In the genomic region with DNA sequence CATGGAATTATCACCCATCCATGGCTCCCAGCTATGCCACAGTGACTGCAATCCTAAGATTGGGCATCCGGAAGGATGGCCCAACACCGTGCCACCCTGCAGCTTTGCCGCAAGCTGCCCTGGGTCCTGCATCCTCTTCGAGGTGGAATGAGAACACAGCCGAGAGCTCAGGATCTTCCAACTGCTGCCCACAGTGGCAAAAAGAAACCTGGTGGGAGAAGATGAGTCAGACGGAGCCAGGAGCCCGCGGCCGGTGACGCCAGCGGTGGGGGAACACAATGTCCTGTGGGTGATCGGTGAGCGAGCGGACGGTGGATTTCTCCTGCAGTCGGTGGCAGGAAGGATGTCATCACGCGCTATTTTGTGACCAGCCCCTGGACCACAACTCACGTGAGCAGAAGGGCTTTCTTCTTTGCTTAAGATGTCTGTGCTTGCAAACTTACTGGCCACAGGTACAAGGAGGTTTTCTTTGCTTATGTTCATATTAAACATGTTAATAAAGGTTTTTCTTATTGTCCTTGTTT, we compare ENCODE assay signal across 8 cellular contexts. TPM values are rescaled to one million over a fixed set of nuclear protein-coding genes. Genes with fewer than 3 reads are reported as not detected.
DNase-seq lines count a peak whose midpoint lies in the region; ATAC-seq and TF ChIP-seq lines count a peak whose summit lies in the region.

No MANE protein-coding gene starts in this region.

- H3K4me3 ChIP-seq in CD4-positive, CD25-positive, alpha-beta regulatory T cell (ENCODE audit: low read depth, low read length): peak overlapping the region; percentile 82
- H3K4me3 ChIP-seq in SJSA1: peak overlapping the region; percentile 41
- peak overlapping the region in 9 of 10 donors; percentile 31 to 57 (median 49) for H3K4me3 ChIP-seq in heart right ventricle
- peak overlapping the region; percentile 14 to 70 (median 44) for H3K4me3 ChIP-seq in spleen

- no peaks in the 10 kb centered on the region for H3K36me3 ChIP-seq in CD4-positive, CD25-positive, alpha-beta regulatory T cell (ENCODE audit: control insufficient read depth, insufficient read depth, low read length)
- peaks cover 6% of the 10 kb centered on the region for H3K36me3 ChIP-seq in SJSA1
- H3K36me3 ChIP-seq in heart right ventricle: no peaks in the 10 kb centered on the region
- H3K36me3 ChIP-seq in spleen: no peaks in the 10 kb centered on the region

- no peaks in the 10 kb centered on the region for H3K9me3 Mint-ChIP-seq in CD4-positive, CD25-positive, alpha-beta regulatory T cell
- no peaks in the 10 kb centered on the region for H3K9me3 Mint-ChIP-seq in activated naive CD4-positive, alpha-beta T cell treated with anti-CD3 and anti-CD28 coated beads, Interleukin-2, amount 10 ng/mL, durations not matched to agents 7 days and 5 days

- intact Hi-C loops in heart right ventricle (cut with DNase I): loop anchor here in 4 of 10 donors (5.0 to 10.0 kb wide), 2 partner anchors 53 to 65 kb away; no protein-coding TSS in a partner anchor
- intact Hi-C loops in spleen (cut with DNase I; ENCODE audit: low total_unique reads): no loop called here

- no peak for TF ChIP-seq CTCF in heart right ventricle (IDR thresholded peaks at IDR 0.05)
- peak in 2 of 11 experiments; percentile 7 to 21 for TF ChIP-seq CTCF in spleen (IDR thresholded peaks at IDR 0.05 in 8 of 11, conservative IDR thresholded peaks at IDR 0.05 in 3 of 11)

- peak; percentile 75 to 88 (median 82) for DNase-seq in CD4-positive, CD25-positive, alpha-beta regulatory T cell
- DNase-seq in HCEC 1CT (peak; percentile 80), SJSA1 (ENCODE audit: low read depth in 1 of 2, low spot score in 2 of 2) (peak; percentile 86 to 91), heart right ventricle (peak; percentile 67), spleen (peak; percentile 97), putamen (ENCODE audit: low spot score) (no peak), islet precursor cell (no peak)
- peak; percentile 89 for DNase-seq in activated naive CD4-positive, alpha-beta T cell treated with anti-CD3 and anti-CD28 coated beads, Interleukin-2, amount 10 ng/mL, durations not matched to agents 7 days and 5 days

- H3K27ac Mint-ChIP-seq in CD4-positive, CD25-positive, alpha-beta regulatory T cell: peak overlapping the region; percentile 100
- peak overlapping the region; percentile 100 for H3K27ac Mint-ChIP-seq in activated naive CD4-positive, alpha-beta T cell treated with anti-CD3 and anti-CD28 coated beads, Interleukin-2, amount 10 ng/mL, durations not matched to agents 7 days and 5 days

- WGBS in heart right ventricle, 2 donors: 54 to 61% methylated on average over 19 of the region's 19 CpGs
- 12 to 16% (median 13%) methylated on average over 15 to 19 of the region's 19 CpGs for WGBS in spleen, 5 donors

- ATAC-seq in CD4-positive, CD25-positive, alpha-beta regulatory T cell (ENCODE audit: low read depth in 2 of 2): peak; percentile 5 to 9
- peak in 6 of 8 donors; percentile 8 to 53 (median 20) for ATAC-seq in heart right ventricle

- peaks cover 10% of the 10 kb centered on the region for H3K27me3 Mint-ChIP-seq in CD4-positive, CD25-positive, alpha-beta regulatory T cell
- H3K27me3 Mint-ChIP-seq in activated naive CD4-positive, alpha-beta T cell treated with anti-CD3 and anti-CD28 coated beads, Interleukin-2, amount 10 ng/mL, durations not matched to agents 7 days and 5 days: peaks cover 3% of the 10 kb centered on the region

- CTCF ChIA-PET in activated naive CD4-positive, alpha-beta T cell treated with anti-CD3 and anti-CD28 coated beads, Interleukin-2, amount 10 ng/mL, durations not matched to agents 7 days and 5 days (lab: Charles Lee): interaction anchor here (1.0 to 5.1 kb wide), 4 partner anchors 20 to 61 kb away, joined by 3 to 55 read pairs (median 8); a partner anchor contains a TSS

- no peaks in the 10 kb centered on the region for H3K27me3 ChIP-seq in CD4-positive, CD25-positive, alpha-beta regulatory T cell (ENCODE audit: control insufficient read depth, insufficient read depth, low read length)
- no peaks in the 10 kb centered on the region for H3K27me3 ChIP-seq in SJSA1 (replicated peaks)
- H3K27me3 ChIP-seq in heart right ventricle: peaks cover 0 to 12% (median 0%) of the 10 kb centered on the region in 7 donors
- H3K27me3 ChIP-seq in spleen (replicated peaks in 1 of 7): peaks cover 0 to 8% (median 0%) of the 10 kb centered on the region in 7 donors

- peak; percentile 45 to 74 (median 65) for TF ChIP-seq POLR2A in spleen (IDR thresholded peaks at IDR 0.05)

- no peaks in the 10 kb centered on the region for H3K36me3 Mint-ChIP-seq in CD4-positive, CD25-positive, alpha-beta regulatory T cell
- peaks cover 4% of the 10 kb centered on the region for H3K36me3 Mint-ChIP-seq in activated naive CD4-positive, alpha-beta T cell treated with anti-CD3 and anti-CD28 coated beads, Interleukin-2, amount 10 ng/mL, durations not matched to agents 7 days and 5 days

- H3K27ac ChIP-seq in CD4-positive, CD25-positive, alpha-beta regulatory T cell (ENCODE audit: insufficient read depth, low read length, poor library complexity, severe bottlenecking): peak overlapping the region; percentile 99
- peak overlapping the region; percentile 82 for H3K27ac ChIP-seq in SJSA1
- peak overlapping the region; percentile 66 to 99 (median 88) for H3K27ac ChIP-seq in heart right ventricle
- peak overlapping the region; percentile 92 to 100 (median 97) for H3K27ac ChIP-seq in spleen

- H3K9me3 ChIP-seq in CD4-positive, CD25-positive, alpha-beta regulatory T cell (ENCODE audit: control insufficient read depth in 2 of 2, low read length in 2 of 2): no peaks in the 10 kb centered on the region
- H3K9me3 ChIP-seq in SJSA1 (replicated peaks) (no peaks in the 10 kb centered on the region), heart right ventricle (no peaks in the 10 kb centered on the region), spleen (no peaks in the 10 kb centered on the region)

- H3K4me1 Mint-ChIP-seq in CD4-positive, CD25-positive, alpha-beta regulatory T cell: peaks cover 9 to 80% (median 33%) of the 10 kb centered on the region in 4 donors
- peaks cover 85% of the 10 kb centered on the region for H3K4me1 Mint-ChIP-seq in activated naive CD4-positive, alpha-beta T cell treated with anti-CD3 and anti-CD28 coated beads, Interleukin-2, amount 10 ng/mL, durations not matched to agents 7 days and 5 days

- peaks cover 62% of the 10 kb centered on the region for H3K4me1 ChIP-seq in CD4-positive, CD25-positive, alpha-beta regulatory T cell (ENCODE audit: control insufficient read depth, insufficient read depth, low read length, poor library complexity, severe bottlenecking)
- H3K4me1 ChIP-seq in SJSA1 (replicated peaks) (peaks cover 55% of the 10 kb centered on the region), heart right ventricle (peaks cover 11 to 81% (median 31%) of the 10 kb centered on the region in 9 donors), spleen (peaks cover 19 to 90% (median 76%) of the 10 kb centered on the region in 6 donors)

- H3K4me3 Mint-ChIP-seq in CD4-positive, CD25-positive, alpha-beta regulatory T cell: peak overlapping the region; percentile 98
- H3K4me3 Mint-ChIP-seq in activated naive CD4-positive, alpha-beta T cell treated with anti-CD3 and anti-CD28 coated beads, Interleukin-2, amount 10 ng/mL, durations not matched to agents 7 days and 5 days: peak overlapping the region; percentile 92

RNA-seq across cellular contexts. Expression of a gene that starts 20.1 kb away (rescaled TPM):
- total RNA-seq in CD4-positive, CD25-positive, alpha-beta regulatory T cell: 140 TPM
- 10 to 100 TPM; 56.3 to 76.9 (median 68.3) TPM for polyA plus RNA-seq in CD4-positive, CD25-positive, alpha-beta regulatory T cell
- not detected in 2 replicates for total RNA-seq in SJSA1 (2014; rRNA removed; shearing (Covaris generic))
- total RNA-seq in heart right ventricle: 1 to 10 TPM in 2 of 10 donors, under 1 TPM in 7, not detected in 1; 0.15 to 6.0 (median 0.36) TPM
- polyA plus RNA-seq in heart right ventricle: under 1 TPM; 0.66 to 0.81 TPM
- total RNA-seq in spleen: 10 to 100 TPM; 18.9 to 60.1 (median 39.4) TPM
- 10 to 100 TPM; 14.8 to 24.5 (median 16.1) TPM for polyA plus RNA-seq in spleen

RNA-seq across cellular contexts. Expression of a gene that starts 23.8 kb away (rescaled TPM):
- total RNA-seq in CD4-positive, CD25-positive, alpha-beta regulatory T cell: 333 TPM
- polyA plus RNA-seq in CD4-positive, CD25-positive, alpha-beta regulatory T cell: 10 to 100 TPM; 41.2 to 50.3 (median 48.6) TPM
- total RNA-seq in SJSA1 (2014; rRNA removed; shearing (Covaris generic)): 26.0 and 33.7 TPM in 2 replicates
- total RNA-seq in heart right ventricle: 10 to 100 TPM; 56.8 to 72.7 (median 67.8) TPM
- 10 to 100 TPM; 54.4 to 58.1 TPM for polyA plus RNA-seq in heart right ventricle
- total RNA-seq in spleen: 100 to 1,000 TPM in 5 of 7 donors, 10 to 100 TPM in 2; 74.3 to 216 (median 160) TPM
- 100 to 1,000 TPM in 1 of 3 donors, 10 to 100 TPM in 2; 46.5 to 122 (median 67.2) TPM for polyA plus RNA-seq in spleen

RNA-seq across cellular contexts. Expression of a gene that starts 36.2 kb away (rescaled TPM):
- 0.52 TPM for total RNA-seq in CD4-positive, CD25-positive, alpha-beta regulatory T cell
- under 1 TPM; 0.38 to 0.91 (median 0.51) TPM for polyA plus RNA-seq in CD4-positive, CD25-positive, alpha-beta regulatory T cell
- total RNA-seq in SJSA1 (2014; rRNA removed; shearing (Covaris generic)): 5.3 and 6.3 TPM in 2 replicates
- total RNA-seq in heart right ventricle (10 to 100 TPM in 1 of 10 donors, 1 to 10 TPM in 9; 1.7 to 29.9 (median 3.9) TPM), spleen (100 to 1,000 TPM in 1 of 7 donors, 10 to 100 TPM in 6; 55.6 to 141 (median 66.6) TPM)
- polyA plus RNA-seq in heart right ventricle (1 to 10 TPM; 2.7 to 3.2 TPM), spleen (10 to 100 TPM in 1 of 3 donors, 1 to 10 TPM in 2; 6.0 to 15.2 (median 7.0) TPM)

Comparison
In these comparisons a context has a peak if more than half of its experiments do, and no peak if none do; other contexts are left out.
1. DNase-seq: peak in CD4-positive, CD25-positive, alpha-beta regulatory T cell (3 of 3), HCEC 1CT (single experiment), SJSA1 (2 of 2), activated naive CD4-positive, alpha-beta T cell treated with anti-CD3 and anti-CD28 coated beads, Interleukin-2, amount 10 ng/mL, durations not matched to agents 7 days and 5 days (single experiment), heart right ventricle (2 of 2) and spleen (single experiment); none in putamen (single experiment) and islet precursor cell (single experiment).
2. Peak in every context shown above with its lines, with median percentiles within 50 percentile points of each other: H3K27ac ChIP-seq and H3K4me3 ChIP-seq.